ENCODE assay signal across 1 cellular context in genomic region chr17:8186787-8187516, GRCh38.
A peak's percentile ranks its signal among the peaks of the same experiment; 100 is the strongest.
TF ChIP-seq lines count a peak whose summit lies in the region.

No MANE protein-coding gene starts in this region.

TF ChIP-seq in K562, 482 proteins besides CTCF, POLR2A, EP300 and RAD21 (continued from another document and continues in another):
- TF ChIP-seq MED1 (CRISPR knock-in tag; IDR thresholded peaks at IDR 0.05; ENCODE audit: borderline replicate concordance), result no peak
- TF ChIP-seq ZNF512 (tag; IDR thresholded peaks at IDR 0.05), result no peak
- no peak for TF ChIP-seq MGA (IDR thresholded peaks at IDR 0.05)
- no peak for TF ChIP-seq ZNF384 (IDR thresholded peaks at IDR 0.05; ENCODE audit: low read depth, low read length)
- no peak for TF ChIP-seq ZNF79 (CRISPR knock-in tag; IDR thresholded peaks at IDR 0.05; ENCODE audit: low read depth)
- no peak for TF ChIP-seq TRIM25 (IDR thresholded peaks at IDR 0.05; ENCODE audit: borderline replicate concordance)
- TF ChIP-seq ZBTB11 (CRISPR knock-in tag; IDR thresholded peaks at IDR 0.05), result no peak
- no peak for TF ChIP-seq SMC3 (conservative IDR thresholded peaks at IDR 0.05; ENCODE audit: insufficient read depth, low read depth, low read length)
- no peak for TF ChIP-seq ZNF551 (CRISPR knock-in tag; IDR thresholded peaks at IDR 0.05)
- TF ChIP-seq RREB1 (CRISPR knock-in tag; IDR thresholded peaks at IDR 0.05), result no peak
- TF ChIP-seq DPF2 (IDR thresholded peaks at IDR 0.05), result no peak
- no peak for TF ChIP-seq ZNF174 (CRISPR knock-in tag; IDR thresholded peaks at IDR 0.05)
- TF ChIP-seq SMAD3 (CRISPR knock-in tag; conservative IDR thresholded peaks at IDR 0.05), result no peak
- no peak for TF ChIP-seq ETS2 (tag; IDR thresholded peaks at IDR 0.05; ENCODE audit: borderline replicate concordance, poor library complexity, severe bottlenecking)
- peak; percentile 51 for TF ChIP-seq NFIC (IDR thresholded peaks at IDR 0.05)
- no peak for TF ChIP-seq ZNF175 (CRISPR knock-in tag; IDR thresholded peaks at IDR 0.05; ENCODE audit: low read depth)
- no peak for TF ChIP-seq HNRNPLL (IDR thresholded peaks at IDR 0.05; ENCODE audit: low read depth, low read length, poor library complexity, severe bottlenecking)
- TF ChIP-seq, protein P1, sequence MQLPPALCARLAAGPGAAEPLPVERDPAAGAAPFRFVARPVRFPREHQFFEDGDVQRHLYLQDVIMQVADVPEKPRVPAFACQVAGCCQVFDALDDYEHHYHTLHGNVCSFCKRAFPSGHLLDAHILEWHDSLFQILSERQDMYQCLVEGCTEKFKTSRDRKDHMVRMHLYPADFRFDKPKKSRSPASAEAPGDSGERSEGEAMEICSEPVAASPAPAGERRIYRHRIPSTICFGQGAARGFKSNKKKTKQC (CRISPR knock-in tag; IDR thresholded peaks at IDR 0.05), result no peak
- TF ChIP-seq MCM5 (IDR thresholded peaks at IDR 0.05; ENCODE audit: low read depth), result no peak
- TF ChIP-seq, protein P2, sequence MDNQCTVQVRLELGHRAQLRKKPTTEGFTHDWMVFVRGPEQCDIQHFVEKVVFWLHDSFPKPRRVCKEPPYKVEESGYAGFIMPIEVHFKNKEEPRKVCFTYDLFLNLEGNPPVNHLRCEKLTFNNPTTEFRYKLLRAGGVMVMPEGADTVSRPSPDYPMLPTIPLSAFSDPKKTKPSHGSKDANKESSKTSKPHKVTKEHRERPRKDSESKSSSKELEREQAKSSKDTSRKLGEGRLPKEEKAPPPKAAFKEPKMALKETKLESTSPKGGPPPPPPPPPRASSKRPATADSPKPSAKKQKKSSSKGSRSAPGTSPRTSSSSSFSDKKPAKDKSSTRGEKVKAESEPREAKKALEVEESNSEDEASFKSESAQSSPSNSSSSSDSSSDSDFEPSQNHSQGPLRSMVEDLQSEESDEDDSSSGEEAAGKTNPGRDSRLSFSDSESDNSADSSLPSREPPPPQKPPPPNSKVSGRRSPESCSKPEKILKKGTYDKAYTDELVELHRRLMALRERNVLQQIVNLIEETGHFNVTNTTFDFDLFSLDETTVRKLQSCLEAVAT (IDR thresholded peaks at IDR 0.05), result no peak
- TF ChIP-seq NCOA2 (IDR thresholded peaks at IDR 0.05; ENCODE audit: partially characterized antibody in 2 of 2), result no peak
- no peak for TF ChIP-seq ASH1L (IDR thresholded peaks at IDR 0.05; ENCODE audit: borderline replicate concordance, low read depth, partially characterized antibody)
- no peak for TF ChIP-seq ZKSCAN3 (CRISPR knock-in tag; IDR thresholded peaks at IDR 0.05)
